In the genomic region with DNA sequence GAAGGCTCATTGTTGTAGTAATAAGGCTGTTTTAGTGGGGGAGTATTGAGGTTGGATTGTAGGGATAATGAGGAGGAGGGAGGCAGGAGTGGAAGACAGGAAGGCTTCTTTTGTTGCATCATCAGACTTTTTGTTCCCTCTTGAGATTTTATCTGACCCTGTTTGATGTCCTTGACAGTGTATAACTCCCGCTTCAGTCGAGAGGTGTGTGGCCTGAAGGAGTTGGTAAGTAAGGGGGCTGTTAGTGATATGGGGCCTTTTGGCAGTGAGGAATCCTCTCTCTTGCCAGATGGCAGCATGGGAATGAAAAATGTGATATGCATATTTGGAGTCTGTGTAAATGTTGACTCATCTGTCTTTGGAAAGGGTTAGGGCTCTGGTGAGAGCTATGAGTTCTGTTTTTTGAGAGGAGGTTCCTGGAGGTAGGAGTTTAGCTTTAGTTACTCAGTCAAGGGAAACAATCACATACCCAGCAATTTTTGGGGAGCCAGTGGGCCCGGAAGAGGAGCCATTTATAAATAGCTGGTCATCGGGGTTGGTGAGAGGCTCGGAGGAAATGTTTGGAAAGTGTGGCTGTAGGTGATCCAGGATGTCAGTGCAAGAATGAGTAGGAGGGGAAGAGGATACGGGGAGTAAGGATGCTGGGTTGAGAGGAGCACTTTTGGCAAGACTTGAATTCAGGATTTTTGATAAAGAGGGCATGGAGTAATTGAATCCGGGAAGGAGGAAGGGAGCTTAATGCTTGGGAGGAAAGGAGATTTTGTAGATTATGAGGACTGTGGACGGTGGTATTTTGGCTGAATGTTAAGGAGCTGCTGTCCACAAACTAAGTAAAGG, we compare ENCODE assay signal across 1 cellular context.
TF ChIP-seq lines count a peak whose summit lies in the region.

No MANE protein-coding gene starts in this region.

TF ChIP-seq in HEK293, 187 proteins besides CTCF, POLR2A, EP300 and RAD21 (continued from another document and continues in another):
- TF ChIP-seq ZFHX2 (tag by site-specific recombination; conservative IDR thresholded peaks at IDR 0.05) = peak; percentile 49
- no peak for TF ChIP-seq SP3 (tag by site-specific recombination; IDR thresholded peaks at IDR 0.05)
- TF ChIP-seq, protein P1, sequence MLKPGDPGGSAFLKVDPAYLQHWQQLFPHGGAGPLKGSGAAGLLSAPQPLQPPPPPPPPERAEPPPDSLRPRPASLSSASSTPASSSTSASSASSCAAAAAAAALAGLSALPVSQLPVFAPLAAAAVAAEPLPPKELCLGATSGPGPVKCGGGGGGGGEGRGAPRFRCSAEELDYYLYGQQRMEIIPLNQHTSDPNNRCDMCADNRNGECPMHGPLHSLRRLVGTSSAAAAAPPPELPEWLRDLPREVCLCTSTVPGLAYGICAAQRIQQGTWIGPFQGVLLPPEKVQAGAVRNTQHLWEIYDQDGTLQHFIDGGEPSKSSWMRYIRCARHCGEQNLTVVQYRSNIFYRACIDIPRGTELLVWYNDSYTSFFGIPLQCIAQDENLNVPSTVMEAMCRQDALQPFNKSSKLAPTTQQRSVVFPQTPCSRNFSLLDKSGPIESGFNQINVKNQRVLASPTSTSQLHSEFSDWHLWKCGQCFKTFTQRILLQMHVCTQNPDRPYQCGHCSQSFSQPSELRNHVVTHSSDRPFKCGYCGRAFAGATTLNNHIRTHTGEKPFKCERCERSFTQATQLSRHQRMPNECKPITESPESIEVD (tag by site-specific recombination; IDR thresholded peaks at IDR 0.05) = no peak
- peak; percentile 64 for TF ChIP-seq WT1 (tag by site-specific recombination; IDR thresholded peaks at IDR 0.05)
- TF ChIP-seq BCL11B (tag by site-specific recombination; IDR thresholded peaks at IDR 0.05; ENCODE audit: low read depth) = no peak
- TF ChIP-seq KLF8 (tag by site-specific recombination; IDR thresholded peaks at IDR 0.05) = no peak
- TF ChIP-seq ZNF10 (tag by site-specific recombination; IDR thresholded peaks at IDR 0.05) = no peak
- TF ChIP-seq REPIN1 (tag by site-specific recombination; IDR thresholded peaks at IDR 0.05; ENCODE audit: low read depth) = no peak
- no peak for TF ChIP-seq ZNF280C (tag by site-specific recombination; IDR thresholded peaks at IDR 0.05)
- no peak for TF ChIP-seq ZNF791 (tag by site-specific recombination; IDR thresholded peaks at IDR 0.05)
- TF ChIP-seq, protein P2, sequence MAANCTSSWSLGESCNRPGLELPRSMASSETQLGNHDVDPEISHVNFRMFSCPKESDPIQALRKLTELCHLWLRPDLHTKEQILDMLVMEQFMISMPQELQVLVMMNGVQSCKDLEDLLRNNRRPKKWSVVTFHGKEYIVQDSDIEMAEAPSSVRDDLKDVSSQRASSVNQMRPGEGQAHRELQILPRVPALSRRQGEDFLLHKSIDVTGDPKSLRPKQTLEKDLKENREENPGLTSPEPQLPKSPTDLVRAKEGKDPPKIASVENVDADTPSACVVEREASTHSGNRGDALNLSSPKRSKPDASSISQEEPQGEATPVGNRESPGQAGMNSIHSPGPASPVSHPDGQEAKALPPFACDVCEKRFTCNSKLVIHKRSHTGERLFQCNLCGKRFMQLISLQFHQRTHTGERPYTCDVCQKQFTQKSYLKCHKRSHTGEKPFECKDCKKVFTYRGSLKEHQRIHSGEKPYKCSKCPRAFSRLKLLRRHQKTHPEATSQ (tag by site-specific recombination; IDR thresholded peaks at IDR 0.05) = no peak
- TF ChIP-seq ZNF433 (tag by site-specific recombination; IDR thresholded peaks at IDR 0.05; ENCODE audit: low read depth) = no peak
- no peak for TF ChIP-seq ZBTB44 (tag by site-specific recombination; IDR thresholded peaks at IDR 0.05)
- TF ChIP-seq ZNF747 (tag by site-specific recombination; IDR thresholded peaks at IDR 0.05) = no peak
- no peak for TF ChIP-seq ZNF394 (tag by site-specific recombination; IDR thresholded peaks at IDR 0.05; ENCODE audit: borderline replicate concordance)
- TF ChIP-seq EGR2 (tag by site-specific recombination; IDR thresholded peaks at IDR 0.05; ENCODE audit: low read depth) = no peak
- no peak for TF ChIP-seq ZXDB (tag by site-specific recombination; IDR thresholded peaks at IDR 0.05)
- no peak for TF ChIP-seq ZNF76 (tag by site-specific recombination; IDR thresholded peaks at IDR 0.05; ENCODE audit: borderline replicate concordance, low read depth)
- no peak for TF ChIP-seq ZNF423 (tag by site-specific recombination; IDR thresholded peaks at IDR 0.05)
- peak; percentile 27; the same call in 1 of the 2 replicates for TF ChIP-seq FEZF1 (tag by site-specific recombination; IDR thresholded peaks at IDR 0.05)
- TF ChIP-seq ZNF169 (tag by site-specific recombination; IDR thresholded peaks at IDR 0.05) = no peak
- TF ChIP-seq ZNF202 (tag by site-specific recombination; IDR thresholded peaks at IDR 0.05; ENCODE audit: borderline replicate concordance) = no peak
- no peak for TF ChIP-seq ZBTB1 (tag by site-specific recombination; IDR thresholded peaks at IDR 0.05)
- TF ChIP-seq PRDM2 (tag by site-specific recombination; IDR thresholded peaks at IDR 0.05; ENCODE audit: borderline replicate concordance) = no peak
- TF ChIP-seq ZNF311 (tag by site-specific recombination; IDR thresholded peaks at IDR 0.05; ENCODE audit: borderline replicate concordance) = no peak
- TF ChIP-seq ZNF626 (tag by site-specific recombination; IDR thresholded peaks at IDR 0.05) = no peak
- no peak for TF ChIP-seq ZFP41 (tag by site-specific recombination; IDR thresholded peaks at IDR 0.05; ENCODE audit: borderline replicate concordance)
- no peak for TF ChIP-seq ZNF596 (tag by site-specific recombination; IDR thresholded peaks at IDR 0.05)
- TF ChIP-seq, protein P3, sequence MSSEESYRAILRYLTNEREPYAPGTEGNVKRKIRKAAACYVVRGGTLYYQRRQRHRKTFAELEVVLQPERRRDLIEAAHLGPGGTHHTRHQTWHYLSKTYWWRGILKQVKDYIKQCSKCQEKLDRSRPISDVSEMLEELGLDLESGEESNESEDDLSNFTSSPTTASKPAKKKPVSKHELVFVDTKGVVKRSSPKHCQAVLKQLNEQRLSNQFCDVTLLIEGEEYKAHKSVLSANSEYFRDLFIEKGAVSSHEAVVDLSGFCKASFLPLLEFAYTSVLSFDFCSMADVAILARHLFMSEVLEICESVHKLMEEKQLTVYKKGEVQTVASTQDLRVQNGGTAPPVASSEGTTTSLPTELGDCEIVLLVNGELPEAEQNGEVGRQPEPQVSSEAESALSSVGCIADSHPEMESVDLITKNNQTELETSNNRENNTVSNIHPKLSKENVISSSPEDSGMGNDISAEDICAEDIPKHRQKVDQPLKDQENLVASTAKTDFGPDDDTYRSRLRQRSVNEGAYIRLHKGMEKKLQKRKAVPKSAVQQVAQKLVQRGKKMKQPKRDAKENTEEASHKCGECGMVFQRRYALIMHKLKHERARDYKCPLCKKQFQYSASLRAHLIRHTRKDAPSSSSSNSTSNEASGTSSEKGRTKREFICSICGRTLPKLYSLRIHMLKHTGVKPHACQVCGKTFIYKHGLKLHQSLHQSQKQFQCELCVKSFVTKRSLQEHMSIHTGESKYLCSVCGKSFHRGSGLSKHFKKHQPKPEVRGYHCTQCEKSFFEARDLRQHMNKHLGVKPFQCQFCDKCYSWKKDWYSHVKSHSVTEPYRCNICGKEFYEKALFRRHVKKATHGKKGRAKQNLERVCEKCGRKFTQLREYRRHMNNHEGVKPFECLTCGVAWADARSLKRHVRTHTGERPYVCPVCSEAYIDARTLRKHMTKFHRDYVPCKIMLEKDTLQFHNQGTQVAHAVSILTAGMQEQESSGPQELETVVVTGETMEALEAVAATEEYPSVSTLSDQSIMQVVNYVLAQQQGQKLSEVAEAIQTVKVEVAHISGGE (tag by site-specific recombination; conservative IDR thresholded peaks at IDR 0.05; ENCODE audit: low read depth) = no peak
- no peak for TF ChIP-seq TCF7L2 (IDR thresholded peaks at IDR 0.05; ENCODE audit: borderline replicate concordance, low read depth, low read length)
- no peak for TF ChIP-seq AEBP2 (tag by site-specific recombination; IDR thresholded peaks at IDR 0.05; ENCODE audit: borderline replicate concordance)
- no peak for TF ChIP-seq ZNF175 (tag by site-specific recombination; IDR thresholded peaks at IDR 0.05)
- TF ChIP-seq GLIS1 (tag by site-specific recombination; IDR thresholded peaks at IDR 0.05) = 0 out of 2 replicates have a peak, but pooled peaks have one; percentile 31
